Comparison of ENCODE assay signal across 8 cellular contexts in the genomic region with DNA sequence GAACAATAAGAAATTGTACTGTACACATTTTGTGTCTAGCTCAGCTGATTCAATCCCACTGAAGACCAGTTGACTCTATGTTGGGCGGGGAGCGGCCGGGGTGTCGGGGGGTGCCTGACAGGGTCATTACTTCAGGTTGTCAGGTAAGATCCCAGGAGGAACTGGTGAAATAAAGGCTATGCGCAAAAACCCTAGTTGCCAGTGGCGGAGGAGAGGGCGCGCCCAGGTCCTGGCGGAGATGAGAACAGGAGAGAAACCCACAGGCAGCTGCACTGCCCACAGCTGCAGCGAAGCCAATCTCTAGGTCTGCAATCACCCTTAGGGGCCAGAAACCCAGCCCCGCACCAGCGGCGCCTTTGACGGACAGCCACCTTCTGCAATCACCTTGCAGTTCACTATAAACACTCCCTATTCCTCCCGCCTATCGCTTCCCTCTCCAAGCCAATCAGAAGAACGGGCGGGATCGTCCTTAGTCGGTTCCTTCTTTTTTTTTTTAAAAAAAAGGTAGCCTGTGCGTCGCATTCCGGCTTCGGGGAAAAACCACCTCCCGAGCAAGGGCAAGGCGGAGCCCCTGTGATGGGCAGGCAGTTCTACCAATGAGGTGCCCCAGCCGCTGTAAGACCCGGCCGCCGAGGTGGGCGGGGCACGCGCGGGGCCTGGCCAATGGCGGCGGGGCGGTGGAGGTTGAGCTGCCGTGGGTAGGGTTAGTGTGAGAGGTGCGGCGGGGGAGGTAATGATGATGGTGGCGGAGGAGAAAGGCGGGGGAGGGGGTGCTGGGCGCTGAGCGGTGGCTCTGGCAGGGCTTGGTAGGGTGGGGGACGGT. TPM values are rescaled to one million over a fixed set of nuclear protein-coding genes. Genes with fewer than 3 reads are reported as not detected.
A peak's percentile ranks its signal among the peaks of the same experiment; 100 is the strongest.
DNase-seq lines count a peak whose midpoint lies in the region; TF ChIP-seq lines count a peak whose summit lies in the region.

TSS of gene EHBP1 (plus strand) at position 707 of the 823 bp plus-strand sequence. CDS start 1,479 bp downstream, outside the sequence.

- no peaks in the 10 kb centered on the region for H3K27me3 Mint-ChIP-seq in nephron (ENCODE audit: low read depth)
- H3K27me3 Mint-ChIP-seq in stimulated activated naive CD8-positive, alpha-beta T cell treated with anti-CD3 and anti-CD28 coated beads, Interleukin-15, Interleukin-2, amounts not matched to agents 100 ng/mL and 50 ng/mL, for 24 hours, result no peaks in the 10 kb centered on the region

- TF ChIP-seq CTCF in MM.1S (IDR thresholded peaks at IDR 0.05; ENCODE audit: low read length), result no peak
- no peak for TF ChIP-seq CTCF in fibroblast of the aortic adventitia (IDR thresholded peaks at IDR 0.05; ENCODE audit: insufficient read depth, low read length)
- TF ChIP-seq CTCF in nephron (IDR thresholded peaks at IDR 0.05; ENCODE audit: unreplicated experiment in 3 of 3), result no peak

- in situ Hi-C loops in HAP-1 (cut with MboI; ENCODE audit: low sequenced_read_pairs), result no loop called here

- peaks cover 6% of the 10 kb centered on the region; the same call in 1 of the 2 replicates for H3F3A ChIP-seq in MM.1S (ENCODE audit: insufficient read depth, low read length)

- H3K27me3 ChIP-seq in HAP-1 (ENCODE audit: low read depth), result no peaks in the 10 kb centered on the region
- no peaks in the 10 kb centered on the region for H3K27me3 ChIP-seq in MM.1S (replicated peaks; ENCODE audit: insufficient read depth, low read length)

- peaks cover 31% of the 10 kb centered on the region for H3K4me1 Mint-ChIP-seq in nephron
- peaks cover 26% of the 10 kb centered on the region for H3K4me1 Mint-ChIP-seq in stimulated activated naive CD8-positive, alpha-beta T cell treated with anti-CD3 and anti-CD28 coated beads, Interleukin-15, Interleukin-2, amounts not matched to agents 100 ng/mL and 50 ng/mL, for 24 hours (ENCODE audit: low read depth)

- H3K9me3 Mint-ChIP-seq in nephron, result no peaks in the 10 kb centered on the region
- peaks cover 6% of the 10 kb centered on the region for H3K9me3 Mint-ChIP-seq in stimulated activated naive CD8-positive, alpha-beta T cell treated with anti-CD3 and anti-CD28 coated beads, Interleukin-15, Interleukin-2, amounts not matched to agents 100 ng/mL and 50 ng/mL, for 24 hours

- H3K27ac Mint-ChIP-seq in nephron, result peak within 1 kb of the TSS; percentile 87 to 98 (median 93)
- peak within 1 kb of the TSS; percentile 50 for H3K27ac Mint-ChIP-seq in stimulated activated naive CD8-positive, alpha-beta T cell treated with anti-CD3 and anti-CD28 coated beads, Interleukin-15, Interleukin-2, amounts not matched to agents 100 ng/mL and 50 ng/mL, for 24 hours

- peak within 1 kb of the TSS; percentile 83 to 94 (median 93) for H3K4me3 Mint-ChIP-seq in nephron
- peak within 1 kb of the TSS; percentile 81 for H3K4me3 Mint-ChIP-seq in stimulated activated naive CD8-positive, alpha-beta T cell treated with anti-CD3 and anti-CD28 coated beads, Interleukin-15, Interleukin-2, amounts not matched to agents 100 ng/mL and 50 ng/mL, for 24 hours

- H3K79me2 ChIP-seq in MM.1S (ENCODE audit: low read length), result peaks cover 17% of the 10 kb centered on the region

- no peaks in the 10 kb centered on the region for H3K9me2 ChIP-seq in MM.1S (replicated peaks; ENCODE audit: insufficient read depth, low read length)

- H3K4me2 ChIP-seq in MM.1S (ENCODE audit: low read depth, low read length), result peak within 1 kb of the TSS; percentile 94

- H2AFZ ChIP-seq in MM.1S (ENCODE audit: low read length), result peak within 1 kb of the TSS; percentile 91

- H3K36me3 Mint-ChIP-seq in nephron (ENCODE audit: low read depth), result peaks cover 10% of the 10 kb centered on the region
- peaks cover 11% of the 10 kb centered on the region for H3K36me3 Mint-ChIP-seq in stimulated activated naive CD8-positive, alpha-beta T cell treated with anti-CD3 and anti-CD28 coated beads, Interleukin-15, Interleukin-2, amounts not matched to agents 100 ng/mL and 50 ng/mL, for 24 hours (ENCODE audit: low read depth)

- H3K4me1 ChIP-seq in ES-I3 (ENCODE audit: insufficient read depth, low read length), result peaks cover 16% of the 10 kb centered on the region; the same call in 1 of the 2 replicates
- no peaks in the 10 kb centered on the region; the same call in 1 of the 2 replicates for H3K4me1 ChIP-seq in HAP-1
- H3K4me1 ChIP-seq in MM.1S (ENCODE audit: low read length), result peaks cover 22% of the 10 kb centered on the region

- H3K36me3 ChIP-seq in ES-I3 (ENCODE audit: insufficient read depth, low read length) (no peaks in the 10 kb centered on the region), HAP-1 (replicated peaks) (peaks cover 21% of the 10 kb centered on the region), MM.1S (replicated peaks; ENCODE audit: insufficient read depth, low read length) (no peaks in the 10 kb centered on the region)

- H3K9ac ChIP-seq in ES-I3 (ENCODE audit: low read depth, low read length), result peak within 1 kb of the TSS; percentile 83
- peak within 1 kb of the TSS; percentile 65 for H3K9ac ChIP-seq in MM.1S (ENCODE audit: low read length)

- H3K27ac ChIP-seq in MM.1S (ENCODE audit: low read length), result peak within 1 kb of the TSS; percentile 50; the same call in 1 of the 2 replicates

- DNase-seq in HAP-1 (ENCODE audit: low spot score in 2 of 2), result peak; percentile 98 to 99
- peak; percentile 98 for DNase-seq in MM.1S
- peak; percentile 100 for DNase-seq in SIG-M5 (lab: John Stamatoyannopoulos, UW)
- peak; percentile 93 for DNase-seq in activated gamma-delta T cell (lab: John Stamatoyannopoulos, UW)
- peak; percentile 100 for DNase-seq in fibroblast of the aortic adventitia (ENCODE audit: low read depth)

- no peaks in the 10 kb centered on the region for H4K20me1 ChIP-seq in MM.1S (ENCODE audit: insufficient read depth, low read length)

- H3K4me3 ChIP-seq in HAP-1 (peak within 1 kb of the TSS; percentile 67), MM.1S (ENCODE audit: low read length) (peak within 1 kb of the TSS; percentile 84), fibroblast of the aortic adventitia (ENCODE audit: low read depth, low read length) (peak within 1 kb of the TSS; percentile 82)

- H3K9me3 ChIP-seq in ES-I3 (ENCODE audit: control insufficient read depth, insufficient read depth, low read length) (no peaks in the 10 kb centered on the region), HAP-1 (no peaks in the 10 kb centered on the region), MM.1S (replicated peaks; ENCODE audit: insufficient read depth, low read length) (no peaks in the 10 kb centered on the region)

RNA-seq across cellular contexts. Expression of gene EHBP1, which starts in this region (rescaled TPM):
- total RNA-seq in fibroblast of the aortic adventitia (ENCODE audit: low replicate concordance), result 119 and 190 TPM in 2 replicates

Comparison
In these comparisons a context has a peak if more than half of its experiments do, and no peak if none do; other contexts are left out.
1. Peak in every context shown above with its lines: DNase-seq, H3K4me3 ChIP-seq and H3K27ac ChIP-seq.